Comparison of ENCODE assay signal across 16 cellular contexts in the genomic region with DNA sequence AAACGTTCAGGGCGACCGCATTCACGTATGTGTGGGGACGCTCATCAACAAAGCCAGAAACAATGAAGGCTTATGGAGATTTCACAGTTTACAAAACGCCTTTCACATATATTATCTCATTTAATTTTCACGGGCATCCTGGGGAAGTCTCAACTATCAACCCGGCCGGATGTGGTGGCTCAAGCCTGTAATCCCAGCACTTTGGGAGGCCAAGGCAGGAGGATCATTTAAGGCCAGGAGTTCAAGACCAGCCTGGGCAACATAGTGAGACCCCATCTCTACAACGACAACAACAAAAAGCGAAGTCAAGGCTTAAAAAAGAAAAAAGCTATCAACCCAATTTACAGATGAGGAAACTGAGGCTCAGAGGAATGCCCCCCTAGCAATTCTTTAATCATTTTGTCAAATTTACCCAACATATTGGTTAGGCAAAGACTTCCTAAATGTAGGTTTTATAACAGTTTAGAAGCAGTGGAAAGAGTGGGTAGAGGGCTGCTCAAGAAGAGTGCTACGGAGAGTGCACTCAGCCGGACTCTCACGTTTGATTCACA. TPM values are rescaled to one million over a fixed set of nuclear protein-coding genes. Genes with fewer than 3 reads are reported as not detected.
DNase-seq lines count a peak whose midpoint lies in the region; ATAC-seq, FAIRE-seq and TF ChIP-seq lines count a peak whose summit lies in the region.
"Had no signal": no experiment of that assay in that cellular context is flagged by ENCODE, and none has a peak within 500 bp of the region (broad histone marks: within the 10 kb centered on the region; RNA-seq: fewer than 3 reads in every experiment).

No MANE protein-coding gene starts in this region.

- H2BK120ac ChIP-seq in H1 (replicated peaks; ENCODE audit: low read depth, low read length) = no peak overlapping the region

- H3K4me3 Mint-ChIP-seq in activated CD4-positive, alpha-beta T cell treated with anti-CD3 and anti-CD28 coated beads, Interleukin-2, amount 10 ng/mL, durations not matched to agents 24 days and 14 days = no peak overlapping the region
- H3K4me3 Mint-ChIP-seq in activated CD4-positive, alpha-beta T cell treated with anti-CD3 and anti-CD28 coated beads for 36 hours = no peak overlapping the region
- H3K4me3 Mint-ChIP-seq: IgD-negative memory B cell had no signal

- FAIRE-seq in HepG2 (lab: Jason Lieb, UNC) (no peak), H1 (lab: Jason Lieb, UNC) (no peak)
- FAIRE-seq: GM19239 had no signal

- H3K36me3 Mint-ChIP-seq in activated CD4-positive, alpha-beta T cell treated with anti-CD3 and anti-CD28 coated beads, Interleukin-2, amount 10 ng/mL, durations not matched to agents 24 days and 14 days (ENCODE audit: low read depth) = peaks cover 31% of the 10 kb centered on the region
- peaks cover 37% of the 10 kb centered on the region for H3K36me3 Mint-ChIP-seq in activated CD4-positive, alpha-beta T cell treated with anti-CD3 and anti-CD28 coated beads for 36 hours (ENCODE audit: low read depth)

- BruUV-seq in HepG2 (replicated peaks; lab: Mats Ljungman, UMichigan) = no TSS peak

- TF ChIP-seq RAD21 in HepG2 (CRISPR knock-in tag; IDR thresholded peaks at IDR 0.05) = no peak
- TF ChIP-seq RAD21 in H1 (IDR thresholded peaks at IDR 0.05 in 1 of 2, conservative IDR thresholded peaks at IDR 0.05 in 1 of 2; ENCODE audit: low read depth in 2 of 2, low read length in 2 of 2) = no peak

- peaks cover 15% of the 10 kb centered on the region for H3K4me1 Mint-ChIP-seq in activated CD4-positive, alpha-beta T cell treated with anti-CD3 and anti-CD28 coated beads, Interleukin-2, amount 10 ng/mL, durations not matched to agents 24 days and 14 days
- H3K4me1 Mint-ChIP-seq in activated CD4-positive, alpha-beta T cell treated with anti-CD3 and anti-CD28 coated beads for 36 hours = peaks cover 32% of the 10 kb centered on the region

- H2AFZ ChIP-seq in HepG2 (ENCODE audit: low read length) (no peak overlapping the region), H1 (ENCODE audit: low read length) (no peak overlapping the region)

- H3K79me2 ChIP-seq in HepG2 (ENCODE audit: insufficient read depth, low read length) (no peaks in the 10 kb centered on the region), H1 (ENCODE audit: control insufficient read depth in 1 of 2, insufficient read depth in 2 of 2, low read length in 2 of 2) (no peaks in the 10 kb centered on the region)

- TF ChIP-seq EP300 in HepG2 (IDR thresholded peaks at IDR 0.05; ENCODE audit: low read depth in 2 of 2, low read length in 2 of 2) (no peak), HepG2 (CRISPR knock-in tag; IDR thresholded peaks at IDR 0.05; ENCODE audit: borderline replicate concordance) (no peak), H1 (IDR thresholded peaks at IDR 0.05; ENCODE audit: borderline replicate concordance in 1 of 2, low read depth in 2 of 2, low read length in 2 of 2) (no peak)

- H3K18ac ChIP-seq in H1 (ENCODE audit: extremely low read depth, low read length) = no peak overlapping the region

- H2BK12ac ChIP-seq in H1 (ENCODE audit: low read depth, low read length) = no peak overlapping the region

- no peak overlapping the region for H4K5ac ChIP-seq in H1 (ENCODE audit: insufficient read length, low read depth, low read length)

- H2AK5ac ChIP-seq in H1 (ENCODE audit: low read depth, low read length) = peak overlapping the region; percentile 18; the same call in 1 of the 2 replicates

- H2BK20ac ChIP-seq in H1 (ENCODE audit: low read length) = no peak overlapping the region

- no peak overlapping the region for H3K56ac ChIP-seq in H1 (replicated peaks; ENCODE audit: insufficient read length, low read depth, low read length)

- no peaks in the 10 kb centered on the region for H3K9me3 Mint-ChIP-seq in activated CD4-positive, alpha-beta T cell treated with anti-CD3 and anti-CD28 coated beads, Interleukin-2, amount 10 ng/mL, durations not matched to agents 24 days and 14 days
- no peaks in the 10 kb centered on the region for H3K9me3 Mint-ChIP-seq in activated CD4-positive, alpha-beta T cell treated with anti-CD3 and anti-CD28 coated beads for 36 hours (ENCODE audit: low read depth)
- H3K9me3 Mint-ChIP-seq: CD8-positive, alpha-beta memory T cell; IgD-negative memory B cell had no signal

- no peaks in the 10 kb centered on the region for H4K20me1 ChIP-seq in HepG2 (ENCODE audit: insufficient read depth, low read length)
- peaks cover 5 to 6% of the 10 kb centered on the region in 2 experiments for H4K20me1 ChIP-seq in H1 (replicated peaks in 1 of 2; ENCODE audit: control insufficient read depth in 1 of 2, insufficient read depth in 2 of 2, low read length in 2 of 2)

- no peak overlapping the region for H2BK15ac ChIP-seq in H1 (ENCODE audit: low read length)

- intact Hi-C loops in activated CD4-positive, alpha-beta T cell treated with anti-CD3 and anti-CD28 coated beads, Interleukin-2, amount 10 ng/mL, durations not matched to agents 24 days and 14 days (cut with micrococcal nuclease) = loop anchor here (2.0 kb wide), 1 partner anchor 242 kb away; no protein-coding TSS in a partner anchor
- intact Hi-C loops in activated CD4-positive, alpha-beta T cell treated with anti-CD3 and anti-CD28 coated beads for 36 hours (cut with DNase I, micrococcal nuclease) = loop anchor here (2.0 to 5.0 kb wide), 2 partner anchors 28 to 312 kb away; a partner anchor contains a TSS
- intact Hi-C loops in HepG2 (cut with micrococcal nuclease; ENCODE audit: unreplicated experiment) (no loop called here), right lobe of liver (cut with DNase I) (loop anchor here (10.0 kb wide), 1 partner anchor 314 kb away; no protein-coding TSS in a partner anchor)

- TF ChIP-seq CTCF in HepG2 (CRISPR knock-in tag; IDR thresholded peaks at IDR 0.05) = no peak
- TF ChIP-seq CTCF in right lobe of liver (IDR thresholded peaks at IDR 0.05) = no peak
- no peak for TF ChIP-seq CTCF in H1 (IDR thresholded peaks at IDR 0.05; ENCODE audit: control extremely low read depth in 1 of 3, insufficient read depth in 1 of 3, low read depth in 1 of 3, low read length in 3 of 3)

- H2BK5ac ChIP-seq in H1 (ENCODE audit: low read depth, low read length) = no peak overlapping the region

- H3K4ac ChIP-seq in H1 (replicated peaks; ENCODE audit: insufficient read length, low read depth, low read length) = no peak overlapping the region

- H3K36me3 ChIP-seq in HepG2 (replicated peaks in 1 of 2; ENCODE audit: control insufficient read depth in 1 of 2, insufficient read depth in 2 of 2, low read length in 2 of 2) (peaks cover 22 to 29% of the 10 kb centered on the region in 2 experiments; a peak in 4 of 5 replicates), right lobe of liver (peaks cover 0 to 22% (median 5%) of the 10 kb centered on the region in 4 donors), H1 (ENCODE audit: control insufficient read depth in 2 of 4, insufficient read depth in 4 of 4, low read length in 3 of 4) (peaks cover 3 to 18% (median 5%) of the 10 kb centered on the region in 4 experiments; a peak in 4 of 8 replicates)

- H3K14ac ChIP-seq in H1 (ENCODE audit: insufficient read length) = no peak overlapping the region

- H4K8ac ChIP-seq in H1 (ENCODE audit: extremely low read depth, insufficient read depth, low read length) = no peak overlapping the region

- ATAC-seq in activated CD4-positive, alpha-beta T cell treated with anti-CD3 and anti-CD28 coated beads for 36 hours = no peak
- ATAC-seq in HepG2 (no peak), right lobe of liver (no peak)

- DNase-seq in activated CD4-positive, alpha-beta T cell treated with anti-CD3 and anti-CD28 coated beads, Interleukin-2, amount 10 ng/mL, durations not matched to agents 24 days and 14 days = no peak
- no peak for DNase-seq in activated CD4-positive, alpha-beta T cell treated with anti-CD3 and anti-CD28 coated beads for 36 hours
- DNase-seq in HepG2 (ENCODE audit: low spot score) (no peak), right lobe of liver (no peak), H1 (ENCODE audit: low read depth in 1 of 2, low spot score in 2 of 2) (no peak), foreskin melanocyte (no peak), HT-29 (ENCODE audit: low spot score) (no peak)
- DNase-seq: AML-193; Caco-2; CD8-positive, alpha-beta memory T cell; DMS53; GF-D8 had no signal

- no peaks in the 10 kb centered on the region for H3K27me3 Mint-ChIP-seq in activated CD4-positive, alpha-beta T cell treated with anti-CD3 and anti-CD28 coated beads, Interleukin-2, amount 10 ng/mL, durations not matched to agents 24 days and 14 days
- no peaks in the 10 kb centered on the region for H3K27me3 Mint-ChIP-seq in activated CD4-positive, alpha-beta T cell treated with anti-CD3 and anti-CD28 coated beads for 36 hours
- H3K27me3 Mint-ChIP-seq: IgD-negative memory B cell had no signal

- peaks cover 2% of the 10 kb centered on the region; the same call in 1 of the 2 replicates for H3K23me2 ChIP-seq in H1 (ENCODE audit: low read depth, low read length)

- no peak overlapping the region for H3K4me2 ChIP-seq in HepG2 (ENCODE audit: low read depth, low read length)
- H3K4me2 ChIP-seq in H1 (ENCODE audit: insufficient read depth in 1 of 2, low read depth in 2 of 2, low read length in 2 of 2) = no peak overlapping the region
- H3K4me2 ChIP-seq: BLaER1 had no signal

- in situ Hi-C loops in HepG2 (cut with HindIII; ENCODE audit: extremely low pct_ligation_motif_present, low pct_unique_long_range_greater_than_20kb) = loop anchor here (5.0 kb wide), 2 partner anchors 47 to 307 kb away; no protein-coding TSS in a partner anchor

- H4K91ac ChIP-seq in H1 (replicated peaks; ENCODE audit: insufficient read length, low read length) = no peak overlapping the region

- H3K4me3 ChIP-seq in HepG2 (replicated peaks in 1 of 3; ENCODE audit: insufficient read depth in 1 of 3, low read depth in 2 of 3, low read length in 3 of 3) (no peak overlapping the region), right lobe of liver (no peak overlapping the region), H1 (ENCODE audit: extremely low read depth in 1 of 4, insufficient read depth in 2 of 4, low read depth in 3 of 4, low read length in 4 of 4) (no peak overlapping the region)
- H3K4me3 ChIP-seq: BLaER1 had no signal

- H3K9me3 ChIP-seq in HepG2 (ENCODE audit: low read length) (no peaks in the 10 kb centered on the region), right lobe of liver (no peaks in the 10 kb centered on the region), H1 (ENCODE audit: insufficient read depth in 2 of 2, low read depth in 1 of 2, low read length in 1 of 2) (no peaks in the 10 kb centered on the region)
- H3K9me3 ChIP-seq: BLaER1, Caco-2 had no signal

- H3K9ac ChIP-seq in HepG2 (ENCODE audit: insufficient read depth, low read depth, low read length) (no peak overlapping the region), H1 (replicated peaks in 1 of 4; ENCODE audit: extremely low read depth in 1 of 4, low read depth in 3 of 4, low read length in 3 of 4) (no peak overlapping the region)
- H3K9ac ChIP-seq: BLaER1 had no signal

- TF ChIP-seq POLR2A in HepG2 (IDR thresholded peaks at IDR 0.05; ENCODE audit: insufficient read depth in 1 of 2, low read depth in 2 of 2, low read length in 2 of 2) = no peak
- no peak for TF ChIP-seq POLR2A in right lobe of liver (IDR thresholded peaks at IDR 0.05)
- no peak for TF ChIP-seq POLR2A in H1 (IDR thresholded peaks at IDR 0.05; ENCODE audit: control extremely low read depth in 1 of 2, low read depth in 2 of 2, low read length in 2 of 2)

- no peak overlapping the region for H3K27ac ChIP-seq in HepG2 (ENCODE audit: extremely low read length, insufficient read depth, low read length)
- H3K27ac ChIP-seq in right lobe of liver = no peak overlapping the region
- H3K27ac ChIP-seq in H1 (ENCODE audit: low read depth, low read length) = no peak overlapping the region
- H3K27ac ChIP-seq: 22Rv1, BLaER1 had no signal

- no peaks in the 10 kb centered on the region for H3K79me1 ChIP-seq in H1 (ENCODE audit: low read depth, low read length)

- peak overlapping the region; percentile 25 for H3K27ac Mint-ChIP-seq in activated CD4-positive, alpha-beta T cell treated with anti-CD3 and anti-CD28 coated beads, Interleukin-2, amount 10 ng/mL, durations not matched to agents 24 days and 14 days
- no peak overlapping the region for H3K27ac Mint-ChIP-seq in activated CD4-positive, alpha-beta T cell treated with anti-CD3 and anti-CD28 coated beads for 36 hours

- H3K23ac ChIP-seq in H1 (ENCODE audit: insufficient read length) = no peak overlapping the region

- peaks cover 40% of the 10 kb centered on the region for H3K4me1 ChIP-seq in HepG2 (ENCODE audit: insufficient read depth, low read length)
- H3K4me1 ChIP-seq in right lobe of liver = peaks cover 0 to 14% (median 6%) of the 10 kb centered on the region in 4 donors
- H3K4me1 ChIP-seq in H1 (replicated peaks in 1 of 4; ENCODE audit: control insufficient read depth in 3 of 4, insufficient read depth in 4 of 4, low read length in 3 of 4) = peaks cover 0 to 15% (median 10%) of the 10 kb centered on the region in 4 experiments; a peak in 5 of 7 replicates

- POLR2A ChIA-PET in activated CD4-positive, alpha-beta T cell treated with anti-CD3 and anti-CD28 coated beads for 36 hours (lab: Charles Lee) = no interaction called here
- POLR2A ChIA-PET in HepG2 (lab: Yijun Ruan, JAX) = no interaction called here
- POLR2A ChIA-PET in H1 (lab: Charles Lee; ENCODE audit: partially characterized antibody) = no interaction called here

- 98% methylated on average over 14 of the region's 14 CpGs for WGBS in HepG2 (ENCODE audit: low lambda C conversion rate)
- WGBS in right lobe of liver (ENCODE audit: insufficient coverage, low coverage, low lambda C conversion rate, missing lambda C conversion rate) = 94% methylated on average over 13 of the region's 14 CpGs
- 93% methylated on average over 14 of the region's 14 CpGs; no CpG with 5 or more reads in 1 of the 2 experiments for WGBS in H1 (ENCODE audit: extremely low coverage in 1 of 2, insufficient coverage in 1 of 2, insufficient read length in 1 of 2, insufficient replicate concordance in 2 of 2, low coverage in 1 of 2, low lambda C conversion rate in 2 of 2, missing lambda C conversion rate in 1 of 2), 2 experiments

- H3K27me3 ChIP-seq in HepG2 (ENCODE audit: control insufficient read depth in 1 of 2, insufficient read depth in 2 of 2, low read length in 2 of 2) (no peaks in the 10 kb centered on the region), right lobe of liver (no peaks in the 10 kb centered on the region), H1 (replicated peaks in 1 of 4; ENCODE audit: control insufficient read depth in 3 of 4, extremely low read depth in 1 of 4, insufficient read depth in 3 of 4, low read length in 3 of 4) (no peaks in the 10 kb centered on the region)
- H3K27me3 ChIP-seq: BLaER1 had no signal

- CTCF ChIA-PET in activated CD4-positive, alpha-beta T cell treated with anti-CD3 and anti-CD28 coated beads for 36 hours (lab: Charles Lee) = interaction anchor here (1.3 to 2.0 kb wide), 2 partner anchors 13 to 320 kb away, joined by 5 to 7 read pairs; no protein-coding TSS in a partner anchor
- CTCF ChIA-PET in HepG2 (lab: Yijun Ruan, JAX; ENCODE audit: low intra/inter-chr PET ratio, low total read pairs) (no interaction called here), H1 (lab: Charles Lee; ENCODE audit: partially characterized antibody) (interaction anchor here (0.6 to 8.0 kb wide), 24 partner anchors 8 to 421 kb away, joined by 3 to 72 read pairs (median 6); no protein-coding TSS in a partner anchor)

RNA-seq across cellular contexts. Expression of a gene that starts 28.3 kb away (rescaled TPM):
- 9.2 and 10.1 TPM in 2 replicates for total RNA-seq in activated CD4-positive, alpha-beta T cell treated with anti-CD3 and anti-CD28 coated beads, Interleukin-2, amount 10 ng/mL, durations not matched to agents 24 days and 14 days
- total RNA-seq in activated CD4-positive, alpha-beta T cell treated with anti-CD3 and anti-CD28 coated beads for 36 hours = 1 to 10 TPM; 5.9 to 6.5 TPM
- 8.5 and 18.9 TPM in 2 replicates for total RNA-seq in HepG2 (2016; rRNA removed; fragmentation: Illumina TruSeq; extraction: Trizol)
- total RNA-seq in HepG2 (2016; cell fraction: cytosol; rRNA removed; fragmentation: Illumina TruSeq; extraction: Trizol; ENCODE audit: low read depth) = 4.6 and 5.7 TPM in 2 replicates
- total RNA-seq in HepG2 (2016; cell fraction: insoluble cytoplasmic fraction; rRNA removed; fragmentation: Illumina TruSeq; extraction: Trizol) = 9.7 and 20.6 TPM in 2 replicates
- total RNA-seq in HepG2 (2016; cell fraction: membrane; rRNA removed; fragmentation: Illumina TruSeq; extraction: Trizol) = 8.2 and 8.3 TPM in 2 replicates
- 17.2 and 20.6 TPM in 2 replicates for total RNA-seq in HepG2 (2016; cell fraction: nucleus; rRNA removed; fragmentation: Illumina TruSeq; extraction: Trizol)
- 15.4 and 24.4 TPM in 2 replicates for polyA plus RNA-seq in HepG2 (2011; rRNA removed)
- 15.0 and 19.6 TPM in 2 replicates for polyA plus RNA-seq in HepG2 (2011; cell fraction: cytosol; rRNA removed)
- 21.9 and 23.2 TPM in 2 replicates for polyA plus RNA-seq in HepG2 (2011; cell fraction: nucleus; rRNA removed)
- polyA plus RNA-seq in HepG2 (2012) = 8.6 and 10.0 TPM in 2 replicates
- 4.3 and 5.7 TPM in 2 replicates for polyA plus RNA-seq in HepG2 (2016; cell fraction: cytosol; fragmentation: Illumina TruSeq; extraction: Trizol; ENCODE audit: low read depth)
- 8.0 and 11.5 TPM in 2 replicates for polyA plus RNA-seq in HepG2 (2016; cell fraction: insoluble cytoplasmic fraction; fragmentation: Illumina TruSeq; extraction: Trizol; ENCODE audit: low read depth)
- polyA plus RNA-seq in HepG2 (2016; cell fraction: membrane; fragmentation: Illumina TruSeq; extraction: Trizol; ENCODE audit: low read depth) = 6.1 and 8.5 TPM in 2 replicates
- polyA plus RNA-seq in HepG2 (2016; cell fraction: nucleus; fragmentation: Illumina TruSeq; extraction: Trizol; ENCODE audit: insufficient read depth, low read depth) = 41.6 and 41.9 TPM in 2 replicates
- 17.2 and 31.0 TPM in 2 replicates for polyA minus RNA-seq in HepG2 (2011; rRNA and poly(A)+ RNA removed; ENCODE audit: low replicate concordance)
- 7.4 and 8.9 TPM in 2 replicates for polyA minus RNA-seq in HepG2 (2011; cell fraction: cytosol; rRNA and poly(A)+ RNA removed)
- 9.9 and 11.1 TPM in 2 replicates for polyA minus RNA-seq in HepG2 (2011; cell fraction: nucleus; rRNA and poly(A)+ RNA removed)
- total RNA-seq in right lobe of liver = 10 to 100 TPM in 3 of 6 experiments, 1 to 10 TPM in 3; 8.4 to 20.6 (median 11.2) TPM
- 14.0 and 16.8 TPM in 2 replicates for total RNA-seq in H1 (2021; fragmentation: NEBNext Ultra II Directional; extraction: Animal tissue kit (Norgen Biotek cat#: 25700))
- 27.9 and 34.2 TPM in 2 replicates for polyA plus RNA-seq in H1 (2011; rRNA removed)
- polyA plus RNA-seq in H1 (2011; cell fraction: cytosol; rRNA removed) = 23.4 TPM
- polyA plus RNA-seq in H1 (2011; cell fraction: nucleus; rRNA removed) = 21.8 TPM
- polyA plus RNA-seq in H1 (2012, experiment 1 of 2) = 11.6 to 22.2 TPM (median 17.2 TPM) in 4 replicates
- polyA plus RNA-seq in H1 (2012, experiment 2 of 2) = 13.6 TPM
- polyA plus RNA-seq in H1 (2013, experiment 1 of 2) = 14.9 TPM
- polyA plus RNA-seq in H1 (2013, experiment 2 of 2) = 14.4 TPM
- 14.6 and 17.5 TPM in 2 replicates for polyA minus RNA-seq in H1 (2011; rRNA and poly(A)+ RNA removed)
- polyA minus RNA-seq in H1 (2011; cell fraction: cytosol; rRNA and poly(A)+ RNA removed) = 12.1 TPM
- 15.3 TPM for polyA minus RNA-seq in H1 (2011; cell fraction: nucleus; rRNA and poly(A)+ RNA removed)
- total RNA-seq in HT-29 (2014; rRNA removed; shearing (Covaris generic)) = 27.2 and 27.9 TPM in 2 replicates

RNA-seq across cellular contexts. Expression of a gene that starts 28.5 kb away (rescaled TPM):
- total RNA-seq in activated CD4-positive, alpha-beta T cell treated with anti-CD3 and anti-CD28 coated beads, Interleukin-2, amount 10 ng/mL, durations not matched to agents 24 days and 14 days = 33.6 and 35.4 TPM in 2 replicates
- total RNA-seq in activated CD4-positive, alpha-beta T cell treated with anti-CD3 and anti-CD28 coated beads for 36 hours = 10 to 100 TPM; 41.3 to 43.0 TPM
- total RNA-seq in HepG2 (2016; rRNA removed; fragmentation: Illumina TruSeq; extraction: Trizol) (75.6 and 91.8 TPM in 2 replicates), right lobe of liver (10 to 100 TPM; 41.4 to 85.1 (median 51.2) TPM)
- total RNA-seq in HepG2 (2016; cell fraction: cytosol; rRNA removed; fragmentation: Illumina TruSeq; extraction: Trizol; ENCODE audit: low read depth) = 27.2 and 29.3 TPM in 2 replicates
- total RNA-seq in HepG2 (2016; cell fraction: insoluble cytoplasmic fraction; rRNA removed; fragmentation: Illumina TruSeq; extraction: Trizol) = 75.1 and 91.3 TPM in 2 replicates
- total RNA-seq in HepG2 (2016; cell fraction: membrane; rRNA removed; fragmentation: Illumina TruSeq; extraction: Trizol) = 38.5 and 45.3 TPM in 2 replicates
- total RNA-seq in HepG2 (2016; cell fraction: nucleus; rRNA removed; fragmentation: Illumina TruSeq; extraction: Trizol) = 31.9 and 40.6 TPM in 2 replicates
- polyA plus RNA-seq in HepG2 (2011; rRNA removed) (40.8 and 45.2 TPM in 2 replicates), H1 (2011; rRNA removed) (47.9 and 48.3 TPM in 2 replicates)
- 42.0 and 59.5 TPM in 2 replicates for polyA plus RNA-seq in HepG2 (2011; cell fraction: cytosol; rRNA removed)
- 20.7 and 23.1 TPM in 2 replicates for polyA plus RNA-seq in HepG2 (2011; cell fraction: nucleus; rRNA removed)
- 23.2 and 37.3 TPM in 2 replicates for polyA plus RNA-seq in HepG2 (2012)
- polyA plus RNA-seq in HepG2 (2016; cell fraction: cytosol; fragmentation: Illumina TruSeq; extraction: Trizol; ENCODE audit: low read depth) = 30.5 and 33.1 TPM in 2 replicates
- 96.1 and 104 TPM in 2 replicates for polyA plus RNA-seq in HepG2 (2016; cell fraction: insoluble cytoplasmic fraction; fragmentation: Illumina TruSeq; extraction: Trizol; ENCODE audit: low read depth)
- polyA plus RNA-seq in HepG2 (2016; cell fraction: membrane; fragmentation: Illumina TruSeq; extraction: Trizol; ENCODE audit: low read depth) = 33.3 and 38.2 TPM in 2 replicates
- 46.3 and 53.6 TPM in 2 replicates for polyA plus RNA-seq in HepG2 (2016; cell fraction: nucleus; fragmentation: Illumina TruSeq; extraction: Trizol; ENCODE audit: insufficient read depth, low read depth)
- 57.1 and 74.2 TPM in 2 replicates for polyA minus RNA-seq in HepG2 (2011; rRNA and poly(A)+ RNA removed; ENCODE audit: low replicate concordance)
- 23.5 and 26.5 TPM in 2 replicates for polyA minus RNA-seq in HepG2 (2011; cell fraction: cytosol; rRNA and poly(A)+ RNA removed)
- polyA minus RNA-seq in HepG2 (2011; cell fraction: nucleus; rRNA and poly(A)+ RNA removed) = 13.2 and 15.2 TPM in 2 replicates
- total RNA-seq in H1 (2021; fragmentation: NEBNext Ultra II Directional; extraction: Animal tissue kit (Norgen Biotek cat#: 25700)) = 32.0 and 34.5 TPM in 2 replicates
- 35.9 TPM for polyA plus RNA-seq in H1 (2011; cell fraction: cytosol; rRNA removed)
- polyA plus RNA-seq in H1 (2011; cell fraction: nucleus; rRNA removed) = 41.0 TPM
- 24.1 to 37.1 TPM (median 34.7 TPM) in 4 replicates for polyA plus RNA-seq in H1 (2012, experiment 1 of 2)
- 43.0 TPM for polyA plus RNA-seq in H1 (2012, experiment 2 of 2)
- polyA plus RNA-seq in H1 (2013, experiment 1 of 2) = 24.6 TPM
- 23.7 TPM for polyA plus RNA-seq in H1 (2013, experiment 2 of 2)
- 20.4 and 20.9 TPM in 2 replicates for polyA minus RNA-seq in H1 (2011; rRNA and poly(A)+ RNA removed)
- polyA minus RNA-seq in H1 (2011; cell fraction: cytosol; rRNA and poly(A)+ RNA removed) = 26.2 TPM
- 25.6 TPM for polyA minus RNA-seq in H1 (2011; cell fraction: nucleus; rRNA and poly(A)+ RNA removed)
- total RNA-seq in HT-29 (2014; rRNA removed; shearing (Covaris generic)) = 202 and 211 TPM in 2 replicates

RNA-seq across cellular contexts. Expression of a gene that starts 51.9 kb away (rescaled TPM):
- total RNA-seq in activated CD4-positive, alpha-beta T cell treated with anti-CD3 and anti-CD28 coated beads, Interleukin-2, amount 10 ng/mL, durations not matched to agents 24 days and 14 days = 1.8 and 2.5 TPM in 2 replicates
- under 1 TPM; 0.39 to 0.60 TPM for total RNA-seq in activated CD4-positive, alpha-beta T cell treated with anti-CD3 and anti-CD28 coated beads for 36 hours
- total RNA-seq in HepG2 (2016; rRNA removed; fragmentation: Illumina TruSeq; extraction: Trizol) (0.15 and 1.00 TPM in 2 replicates), right lobe of liver (100 to 1,000 TPM in 4 of 6 experiments, 10 to 100 TPM in 2; 58.1 to 169 (median 130) TPM)
- 0.18 TPM in 1 of 2 replicates, not detected in the other for total RNA-seq in HepG2 (2016; cell fraction: cytosol; rRNA removed; fragmentation: Illumina TruSeq; extraction: Trizol; ENCODE audit: low read depth)
- total RNA-seq in HepG2 (2016; cell fraction: insoluble cytoplasmic fraction; rRNA removed; fragmentation: Illumina TruSeq; extraction: Trizol) = 0.21 and 0.71 TPM in 2 replicates
- 0.28 and 0.46 TPM in 2 replicates for total RNA-seq in HepG2 (2016; cell fraction: membrane; rRNA removed; fragmentation: Illumina TruSeq; extraction: Trizol)
- 1.7 TPM in 2 replicates for total RNA-seq in HepG2 (2016; cell fraction: nucleus; rRNA removed; fragmentation: Illumina TruSeq; extraction: Trizol)
- polyA plus RNA-seq in HepG2 (2011; rRNA removed) (0.58 and 1.0 TPM in 2 replicates), H1 (2011; rRNA removed) (0.62 and 0.72 TPM in 2 replicates)
- 0.22 and 0.24 TPM in 2 replicates for polyA plus RNA-seq in HepG2 (2011; cell fraction: cytosol; rRNA removed)
- polyA plus RNA-seq in HepG2 (2011; cell fraction: nucleus; rRNA removed) = 4.2 and 5.2 TPM in 2 replicates
- polyA plus RNA-seq in HepG2 (2012) = 0.45 and 0.56 TPM in 2 replicates
- polyA plus RNA-seq in HepG2 (2016; cell fraction: cytosol; fragmentation: Illumina TruSeq; extraction: Trizol; ENCODE audit: low read depth) = 0.25 and 0.31 TPM in 2 replicates
- 0.17 and 0.23 TPM in 2 replicates for polyA plus RNA-seq in HepG2 (2016; cell fraction: insoluble cytoplasmic fraction; fragmentation: Illumina TruSeq; extraction: Trizol; ENCODE audit: low read depth)
- polyA plus RNA-seq in HepG2 (2016; cell fraction: membrane; fragmentation: Illumina TruSeq; extraction: Trizol; ENCODE audit: low read depth) = 0.11 and 0.15 TPM in 2 replicates
- polyA plus RNA-seq in HepG2 (2016; cell fraction: nucleus; fragmentation: Illumina TruSeq; extraction: Trizol; ENCODE audit: insufficient read depth, low read depth) = 4.0 and 5.6 TPM in 2 replicates
- 0.34 and 1.1 TPM in 2 replicates for polyA minus RNA-seq in HepG2 (2011; rRNA and poly(A)+ RNA removed; ENCODE audit: low replicate concordance)
- not detected in 2 replicates for polyA minus RNA-seq in HepG2 (2011; cell fraction: cytosol; rRNA and poly(A)+ RNA removed)
- polyA minus RNA-seq in HepG2 (2011; cell fraction: nucleus; rRNA and poly(A)+ RNA removed) = 0.99 and 1.0 TPM in 2 replicates
- 0.65 TPM in 2 replicates for total RNA-seq in H1 (2021; fragmentation: NEBNext Ultra II Directional; extraction: Animal tissue kit (Norgen Biotek cat#: 25700))
- polyA plus RNA-seq in H1 (2011; cell fraction: cytosol; rRNA removed) = 0.66 TPM
- polyA plus RNA-seq in H1 (2011; cell fraction: nucleus; rRNA removed) = 2.7 TPM
- 0.60 to 1.0 TPM (median 0.71 TPM) in 4 replicates for polyA plus RNA-seq in H1 (2012, experiment 1 of 2)
- polyA plus RNA-seq in H1 (2012, experiment 2 of 2) = 0.43 TPM
- 0.49 TPM for polyA plus RNA-seq in H1 (2013, experiment 1 of 2)
- polyA plus RNA-seq in H1 (2013, experiment 2 of 2) = 0.59 TPM
- 0.12 and 0.19 TPM in 2 replicates for polyA minus RNA-seq in H1 (2011; rRNA and poly(A)+ RNA removed)
- polyA minus RNA-seq in H1 (2011; cell fraction: cytosol; rRNA and poly(A)+ RNA removed) = not detected
- polyA minus RNA-seq in H1 (2011; cell fraction: nucleus; rRNA and poly(A)+ RNA removed) = 0.80 TPM
- 136 and 142 TPM in 2 replicates for total RNA-seq in HT-29 (2014; rRNA removed; shearing (Covaris generic))
- polyA plus RNA-seq: CD8-positive, alpha-beta memory T cell had no signal

Comparison
In these comparisons a context has a peak if more than half of its experiments do, and no peak if none do; other contexts are left out.
1. RNA of a gene that starts 51.9 kb away (total RNA-seq): 58.1 to 169 TPM in right lobe of liver and 136 to 142 TPM in HT-29; 1.8 to 2.5 TPM in activated CD4-positive, alpha-beta T cell treated with anti-CD3 and anti-CD28 coated beads, Interleukin-2, amount 10 ng/mL, durations not matched to agents 24 days and 14 days, 0.15 to 1.7 TPM in HepG2, 0.65 TPM in H1 and 0.39 to 0.60 TPM in activated CD4-positive, alpha-beta T cell treated with anti-CD3 and anti-CD28 coated beads for 36 hours; every median in the first group is over 10 times any median in the second.